In the genomic region with DNA sequence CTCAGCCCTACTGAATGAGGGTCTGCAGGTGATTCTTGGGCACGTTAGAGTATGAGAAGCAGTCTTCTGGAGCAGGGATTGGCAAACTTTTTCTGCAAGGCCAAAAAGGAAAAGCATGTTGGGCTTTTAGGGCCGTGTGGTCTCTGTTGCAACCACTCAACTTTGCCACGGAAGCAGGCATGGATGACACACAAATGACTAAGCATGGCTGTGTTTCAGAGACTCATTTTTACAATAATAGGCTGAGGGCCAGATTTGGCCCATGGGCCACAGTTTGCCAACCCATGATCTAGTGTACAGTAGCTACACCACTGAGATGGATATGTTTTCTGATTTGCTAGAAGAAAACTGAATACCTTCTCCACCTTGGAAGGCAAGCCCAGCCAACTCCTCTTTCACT, we compare ENCODE assay signal across 11 cellular contexts.
DNase-seq lines count a peak whose midpoint lies in the region; ATAC-seq, FAIRE-seq and TF ChIP-seq lines count a peak whose summit lies in the region.
"Had no signal": no experiment of that assay in that cellular context is flagged by ENCODE, and none has a peak within 500 bp of the region (broad histone marks: within the 10 kb centered on the region; RNA-seq: fewer than 3 reads in every experiment).

No MANE protein-coding gene starts in this region.

- TF ChIP-seq CTCF in bronchial epithelial cell (IDR thresholded peaks at IDR 0.05; ENCODE audit: insufficient read depth, low read length, severe bottlenecking) (no peak), left lung (IDR thresholded peaks at IDR 0.05) (no peak)

- H3K4me1 ChIP-seq in left lung, result peaks cover 13 to 19% of the 10 kb centered on the region in 2 donors

- H3K27ac ChIP-seq in left lung, result peak overlapping the region in 1 of 2 donors; percentile 13
- H3K27ac ChIP-seq: thyroid gland had no signal

- H3K4me3 ChIP-seq in MG63 (no peak overlapping the region), bronchial epithelial cell (ENCODE audit: low read depth, low read length) (no peak overlapping the region), left lung (no peak overlapping the region)
- H3K4me3 ChIP-seq: thyroid gland had no signal

- peak; percentile 61 for ATAC-seq in left lung

- H3K27me3 ChIP-seq in MG63 (no peaks in the 10 kb centered on the region), bronchial epithelial cell (ENCODE audit: control insufficient read depth, insufficient read depth, low read length) (no peaks in the 10 kb centered on the region), left lung (no peaks in the 10 kb centered on the region)
- H3K27me3 ChIP-seq: thyroid gland had no signal

- DNase-seq in A172 (ENCODE audit: low spot score), result peak; percentile 69
- DNase-seq in MG63, result peak; percentile 75
- peak; percentile 95 for DNase-seq in bronchial epithelial cell (ENCODE audit: low read depth)
- DNase-seq in left lung, result no peak
- DNase-seq in Kasumi-1 (lab: John Stamatoyannopoulos, UW), result no peak
- DNase-seq in stimulated activated CD4-positive, alpha-beta T cell treated with anti-CD3 and anti-CD28 coated beads, Interleukin-15, amount 100 ng/mL, for 24 hours, result no peak
- no peak for DNase-seq in activated T-cell treated with anti-CD3 and anti-CD28 coated beads, Interleukin-2, amount 50 U/mL, for 48 hours
- no peak for DNase-seq in NCI-H187 (lab: John Stamatoyannopoulos, UW)
- DNase-seq: activated gamma-delta T cell treated with Interleukin-2 at 50 U/mL for 16 hours, AML-193 had no signal

- H3K36me3 ChIP-seq in MG63 (no peaks in the 10 kb centered on the region), bronchial epithelial cell (ENCODE audit: control insufficient read depth, insufficient read depth, low read length) (no peaks in the 10 kb centered on the region), left lung (no peaks in the 10 kb centered on the region)
- H3K36me3 ChIP-seq: thyroid gland had no signal

- intact Hi-C loops in left lung (cut with DNase I), result no loop called here

- H3K9me3 ChIP-seq in MG63, result no peaks in the 10 kb centered on the region
- H3K9me3 ChIP-seq in left lung, result no peaks in the 10 kb centered on the region
- H3K9me3 ChIP-seq: thyroid gland had no signal

- peak; percentile 86 for FAIRE-seq in bronchial epithelial cell (lab: Jason Lieb, UNC)

Comparison
In these comparisons a context has a peak if more than half of its experiments do, and no peak if none do; other contexts are left out.
1. DNase-seq: peak in A172 (single experiment), MG63 (single experiment) and bronchial epithelial cell (single experiment); none in left lung (0 of 2), Kasumi-1 (0 of 2), stimulated activated CD4-positive, alpha-beta T cell treated with anti-CD3 and anti-CD28 coated beads, Interleukin-15, amount 100 ng/mL, for 24 hours (single experiment), activated T-cell treated with anti-CD3 and anti-CD28 coated beads, Interleukin-2, amount 50 U/mL, for 48 hours (0 of 2) and NCI-H187 (0 of 2).